In the genomic region with DNA sequence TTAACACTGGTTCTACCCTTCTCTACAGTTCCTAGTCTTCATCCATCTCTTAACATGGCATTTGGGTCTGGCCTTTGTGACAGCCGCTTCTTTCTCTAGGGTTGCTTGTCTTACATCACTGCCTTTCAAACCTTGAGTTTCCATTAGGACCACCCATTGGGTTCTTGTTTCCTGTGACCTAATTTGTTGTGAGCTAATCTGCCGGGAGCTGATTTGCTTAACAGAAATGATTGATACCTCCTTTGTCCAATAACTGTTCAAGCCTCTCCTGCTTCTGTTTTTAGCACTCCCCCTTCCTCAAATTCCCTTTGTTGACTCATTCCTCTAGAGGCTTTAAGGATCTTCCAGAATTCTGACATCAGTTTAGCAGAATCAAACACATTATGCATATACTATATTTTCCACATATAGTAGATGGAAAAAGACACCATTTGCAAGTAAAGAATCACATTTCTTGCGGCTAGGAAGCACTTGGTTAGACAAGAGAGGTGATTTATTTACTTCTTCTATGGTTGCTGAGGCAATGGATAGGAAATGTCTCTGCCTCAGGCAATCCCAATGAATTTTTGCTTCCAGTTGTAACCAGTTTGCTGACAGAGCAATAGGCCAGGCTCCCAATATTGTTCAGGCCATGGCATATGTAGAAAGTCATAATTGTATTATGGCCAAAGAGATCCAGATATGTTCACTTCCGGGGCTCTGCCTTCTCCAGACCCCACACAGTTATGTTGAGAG, we compare ENCODE assay signal across 17 cellular contexts.
A peak's percentile ranks its signal among the peaks of the same experiment; 100 is the strongest.
DNase-seq lines count a peak whose midpoint lies in the region; ATAC-seq, FAIRE-seq and TF ChIP-seq lines count a peak whose summit lies in the region.
"Had no signal": no experiment of that assay in that cellular context is flagged by ENCODE, and none has a peak within 500 bp of the region (broad histone marks: within the 10 kb centered on the region; RNA-seq: fewer than 3 reads in every experiment).

No MANE protein-coding gene starts in this region.

- peaks cover 45% of the 10 kb centered on the region for H3K4me1 Mint-ChIP-seq in astrocyte (ENCODE audit: low read depth, unreplicated experiment)
- H3K4me1 Mint-ChIP-seq: memory B cell had no signal

- no peaks in the 10 kb centered on the region for H3K9me2 ChIP-seq in SK-N-SH

- H3K27ac ChIP-seq in SK-N-SH (ENCODE audit: low read depth in 2 of 2, low read length in 1 of 2) (no peak overlapping the region), astrocyte (ENCODE audit: low read depth, low read length) (no peak overlapping the region)
- H3K27ac ChIP-seq: A549, ovary had no signal

- no peak overlapping the region for H3K4me3 ChIP-seq in SK-N-SH (ENCODE audit: low read depth in 2 of 2, low read length in 1 of 2)
- H3K4me3 ChIP-seq in astrocyte (ENCODE audit: insufficient read depth, low read depth, low read length) = no peak overlapping the region
- H3K4me3 ChIP-seq in fibroblast of the aortic adventitia (ENCODE audit: low read depth, low read length) = no peak overlapping the region
- H3K4me3 ChIP-seq: A549, ovary had no signal

- no peak for TF ChIP-seq RAD21 in SK-N-SH (IDR thresholded peaks at IDR 0.05; ENCODE audit: low read length)

- TF ChIP-seq CTCF in SK-N-SH (IDR thresholded peaks at IDR 0.05) (no peak), astrocyte (IDR thresholded peaks at IDR 0.05; ENCODE audit: insufficient read depth, low read depth, low read length) (no peak), fibroblast of the aortic adventitia (IDR thresholded peaks at IDR 0.05; ENCODE audit: insufficient read depth, low read length) (no peak)

- H3K4me1 ChIP-seq in SK-N-SH (ENCODE audit: control insufficient read depth in 1 of 2, insufficient read depth in 2 of 2, low read depth in 1 of 2, low read length in 1 of 2) (peaks cover 0 to 20% of the 10 kb centered on the region in 2 experiments; a peak in 1 of 4 replicates), astrocyte (ENCODE audit: insufficient read depth, low read length) (peaks cover 36% of the 10 kb centered on the region)

- peaks cover 21% of the 10 kb centered on the region for H3F3A ChIP-seq in SK-N-SH (replicated peaks; ENCODE audit: insufficient read depth)

- no peaks in the 10 kb centered on the region for H3K9me3 ChIP-seq in SK-N-SH
- H3K9me3 ChIP-seq in astrocyte (ENCODE audit: insufficient read depth, low read depth, low read length) = no peaks in the 10 kb centered on the region
- H3K9me3 ChIP-seq: A549, ovary had no signal

- no peak for TF ChIP-seq EP300 in SK-N-SH (IDR thresholded peaks at IDR 0.05; ENCODE audit: borderline replicate concordance in 1 of 2, low read depth in 1 of 2, low read length in 1 of 2)

- H3K27me3 ChIP-seq in SK-N-SH (ENCODE audit: insufficient read depth) = no peaks in the 10 kb centered on the region
- no peaks in the 10 kb centered on the region for H3K27me3 ChIP-seq in astrocyte (ENCODE audit: insufficient read depth, low read length)
- H3K27me3 ChIP-seq: ovary had no signal

- H3K4me3 Mint-ChIP-seq in astrocyte (ENCODE audit: unreplicated experiment) = no peak overlapping the region
- H3K4me3 Mint-ChIP-seq: activated T-helper 1 cell treated with anti-CD3 and anti-CD28 coated beads, Interleukin-12 subunit alpha, Interleukin-12 subunit beta, Interleukin-2, Interleukin-4 antibody, amounts not matched to agents 30 ng/mL and 10 ng/mL and 1 ng/mL, durations not matched to agents 14 hours and 24 hours and 36 hours; memory B cell had no signal

- no peaks in the 10 kb centered on the region for H3K27me3 Mint-ChIP-seq in astrocyte (ENCODE audit: low read depth, unreplicated experiment)

- POLR2A ChIA-PET in SK-N-SH (lab: Yijun Ruan, JAX) = no interaction called here

- H4K20me1 ChIP-seq in SK-N-SH (ENCODE audit: insufficient read depth) (no peaks in the 10 kb centered on the region), astrocyte (ENCODE audit: insufficient read depth, low read length) (no peaks in the 10 kb centered on the region)

- DNase-seq in SK-N-SH (no peak), astrocyte (ENCODE audit: low read depth) (peak; percentile 80), fibroblast of the aortic adventitia (ENCODE audit: low read depth) (peak; percentile 73), HT-29 (ENCODE audit: low spot score) (no peak)
- DNase-seq in activated CD4-positive, alpha-beta T cell treated with anti-CD3 and anti-CD28 coated beads for 4 hours = no peak
- no peak for DNase-seq in activated naive CD4-positive, alpha-beta T cell treated with Interleukin-2 at 50 U/mL for 16 hours
- DNase-seq: COR-L47, NCI-H1436, NCI-H510A, ovary, substantia nigra had no signal

- no peak for ATAC-seq in SK-N-SH treated with all-trans-retinoic acid at 6 μM for 48 hours
- ATAC-seq in GM18867 (IDR thresholded peaks at IDR 0.05; ENCODE audit: unreplicated experiment) = no peak
- ATAC-seq: A549 had no signal

- 84% methylated on average over 4 of the region's 4 CpGs for WGBS in SK-N-SH (ENCODE audit: low lambda C conversion rate)

- H2AFZ ChIP-seq in SK-N-SH (ENCODE audit: low read depth) (no peak overlapping the region), astrocyte (ENCODE audit: low read depth, low read length) (no peak overlapping the region)

- H3K79me2 ChIP-seq in SK-N-SH (ENCODE audit: insufficient read depth) (no peaks in the 10 kb centered on the region), astrocyte (ENCODE audit: insufficient read depth, low read length) (no peaks in the 10 kb centered on the region)

- H3K36me3 Mint-ChIP-seq in astrocyte (ENCODE audit: low read depth, unreplicated experiment) = no peaks in the 10 kb centered on the region
- H3K36me3 Mint-ChIP-seq: memory B cell had no signal

- H3K9me3 Mint-ChIP-seq in astrocyte (ENCODE audit: unreplicated experiment) = peaks cover 5% of the 10 kb centered on the region
- H3K9me3 Mint-ChIP-seq: activated T-helper 1 cell treated with anti-CD3 and anti-CD28 coated beads, Interleukin-12 subunit alpha, Interleukin-12 subunit beta, Interleukin-2, Interleukin-4 antibody, amounts not matched to agents 30 ng/mL and 10 ng/mL and 1 ng/mL, durations not matched to agents 14 hours and 24 hours and 36 hours; memory B cell had no signal

- H3K4me2 ChIP-seq in SK-N-SH = no peak overlapping the region
- no peak overlapping the region for H3K4me2 ChIP-seq in astrocyte (ENCODE audit: low read length)
- H3K4me2 ChIP-seq: A549 had no signal

- H3K36me3 ChIP-seq in SK-N-SH (replicated peaks in 1 of 2; ENCODE audit: control insufficient read depth in 1 of 2, insufficient read depth in 2 of 2, low read length in 1 of 2) = no peaks in the 10 kb centered on the region
- no peaks in the 10 kb centered on the region for H3K36me3 ChIP-seq in astrocyte (ENCODE audit: insufficient read depth, low read length)
- H3K36me3 ChIP-seq: ovary had no signal

- H3K9ac ChIP-seq in SK-N-SH (no peak overlapping the region), astrocyte (ENCODE audit: low read length) (no peak overlapping the region)

- CTCF ChIA-PET in SK-N-SH (lab: Yijun Ruan, JAX) = interaction anchor here (1.7 kb wide), 1 partner anchor 109 kb away, joined by 5 read pairs; no protein-coding TSS in a partner anchor

- FAIRE-seq in astrocyte (lab: Jason Lieb, UNC) = no peak
- FAIRE-seq: A549, RCC 7860 had no signal

- no peak overlapping the region for H3K27ac Mint-ChIP-seq in astrocyte (ENCODE audit: unreplicated experiment)
- H3K27ac Mint-ChIP-seq: activated T-helper 1 cell treated with anti-CD3 and anti-CD28 coated beads, Interleukin-12 subunit alpha, Interleukin-12 subunit beta, Interleukin-2, Interleukin-4 antibody, amounts not matched to agents 30 ng/mL and 10 ng/mL and 1 ng/mL, durations not matched to agents 14 hours and 24 hours and 36 hours; memory B cell had no signal

TF ChIP-seq in SK-N-SH, 30 proteins besides CTCF, POLR2A, EP300 and RAD21:
- TF ChIP-seq, protein P1, sequence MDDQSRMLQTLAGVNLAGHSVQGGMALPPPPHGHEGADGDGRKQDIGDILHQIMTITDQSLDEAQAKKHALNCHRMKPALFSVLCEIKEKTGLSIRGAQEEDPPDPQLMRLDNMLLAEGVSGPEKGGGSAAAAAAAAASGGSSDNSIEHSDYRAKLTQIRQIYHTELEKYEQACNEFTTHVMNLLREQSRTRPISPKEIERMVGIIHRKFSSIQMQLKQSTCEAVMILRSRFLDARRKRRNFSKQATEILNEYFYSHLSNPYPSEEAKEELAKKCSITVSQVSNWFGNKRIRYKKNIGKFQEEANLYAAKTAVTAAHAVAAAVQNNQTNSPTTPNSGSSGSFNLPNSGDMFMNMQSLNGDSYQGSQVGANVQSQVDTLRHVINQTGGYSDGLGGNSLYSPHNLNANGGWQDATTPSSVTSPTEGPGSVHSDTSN (IDR thresholded peaks at IDR 0.05) = peak; percentile 50
- TF ChIP-seq SMC3 (IDR thresholded peaks at IDR 0.05; ENCODE audit: low read depth, low read length) = no peak

TF ChIP-seq in SK-N-SH treated with all-trans-retinoic acid at 6 μM for 48 hours, 23 proteins besides CTCF, POLR2A, EP300 and RAD21 (continues in another document):
- no peak for TF ChIP-seq ZFP30 (CRISPR knock-in tag; IDR thresholded peaks at IDR 0.05)
- TF ChIP-seq TOX (CRISPR knock-in tag; IDR thresholded peaks at IDR 0.05; ENCODE audit: borderline replicate concordance) = no peak
- TF ChIP-seq OSR1 (CRISPR knock-in tag; IDR thresholded peaks at IDR 0.05) = no peak
- no peak for TF ChIP-seq ARNTL (CRISPR knock-in tag; IDR thresholded peaks at IDR 0.05; ENCODE audit: borderline replicate concordance, low read depth)
- TF ChIP-seq POU6F1 (CRISPR knock-in tag; IDR thresholded peaks at IDR 0.05; ENCODE audit: borderline replicate concordance, low read depth) = no peak
- TF ChIP-seq GLIS3 (CRISPR knock-in tag; IDR thresholded peaks at IDR 0.05) = no peak

Comparison
In these comparisons a context has a peak if more than half of its experiments do, and no peak if none do; other contexts are left out.
1. DNase-seq: peak in astrocyte (single experiment) and fibroblast of the aortic adventitia (single experiment); none in SK-N-SH (single experiment), activated CD4-positive, alpha-beta T cell treated with anti-CD3 and anti-CD28 coated beads for 4 hours (0 of 2), activated naive CD4-positive, alpha-beta T cell treated with Interleukin-2 at 50 U/mL for 16 hours (single experiment) and HT-29 (single experiment).